Comparison of ENCODE assay signal across 22 cellular contexts in genomic region chr13:29170451-29171082, GRCh38.
"Had no signal": no experiment of that assay in that cellular context is flagged by ENCODE, and none has a peak within 500 bp of the region (broad histone marks: within the 10 kb centered on the region; RNA-seq: fewer than 3 reads in every experiment).

No MANE protein-coding gene starts in this region.

- H3K4me1 ChIP-seq: adrenal gland, Peyer's patch had no signal

- H3K36me3 ChIP-seq: adrenal gland, Peyer's patch had no signal

- H3K9me3 ChIP-seq: adrenal gland, Peyer's patch had no signal

- H3K27me3 ChIP-seq: adrenal gland, Peyer's patch had no signal

- FAIRE-seq: TTC549 had no signal

- ATAC-seq: T-helper 17 cell had no signal

- H3K4me3 ChIP-seq: adrenal gland, Peyer's patch had no signal

- H3K27ac ChIP-seq: adrenal gland, Peyer's patch had no signal

- DNase-seq: activated CD4-positive, alpha-beta memory T cell treated with anti-CD3 and anti-CD28 coated beads for 36 hours; activated CD4-positive, alpha-beta T cell treated with anti-CD3 and anti-CD28 coated beads, Interleukin-2, amount 10 ng/mL, durations not matched to agents 7 days and 5 days; activated CD4-positive, CD25-positive, alpha-beta regulatory T cell; activated CD8-positive, alpha-beta memory T cell treated with anti-CD3 and anti-CD28 coated beads for 24 hours; activated gamma-delta T cell treated with Interleukin-2 at 50 U/mL for 16 hours; activated naive CD4-positive, alpha-beta T cell treated with anti-CD3 and anti-CD28 coated beads, Interleukin-2, amount 10 ng/mL, durations not matched to agents 7 days and 5 days; activated naive CD8-positive, alpha-beta T cell treated with anti-CD3 and anti-CD28 coated beads, Interleukin-2, amount 10 ng/mL, durations not matched to agents 7 days and 5 days; activated T-cell treated with anti-CD3 and anti-CD28 coated beads, Interleukin-2, amount 50 U/mL, for 48 hours; adrenal gland; anterior cingulate cortex; Kasumi-1; KBM-7; NCI-H1048; NCI-H2029; NCI-H2107; NCI-H2171 treated with DMSO at 0.1 percent for 48 hours; NCI-H226; Peyer's patch; SIG-M5; T-helper 17 cell; T1000 had no signal
